In the genomic region with DNA sequence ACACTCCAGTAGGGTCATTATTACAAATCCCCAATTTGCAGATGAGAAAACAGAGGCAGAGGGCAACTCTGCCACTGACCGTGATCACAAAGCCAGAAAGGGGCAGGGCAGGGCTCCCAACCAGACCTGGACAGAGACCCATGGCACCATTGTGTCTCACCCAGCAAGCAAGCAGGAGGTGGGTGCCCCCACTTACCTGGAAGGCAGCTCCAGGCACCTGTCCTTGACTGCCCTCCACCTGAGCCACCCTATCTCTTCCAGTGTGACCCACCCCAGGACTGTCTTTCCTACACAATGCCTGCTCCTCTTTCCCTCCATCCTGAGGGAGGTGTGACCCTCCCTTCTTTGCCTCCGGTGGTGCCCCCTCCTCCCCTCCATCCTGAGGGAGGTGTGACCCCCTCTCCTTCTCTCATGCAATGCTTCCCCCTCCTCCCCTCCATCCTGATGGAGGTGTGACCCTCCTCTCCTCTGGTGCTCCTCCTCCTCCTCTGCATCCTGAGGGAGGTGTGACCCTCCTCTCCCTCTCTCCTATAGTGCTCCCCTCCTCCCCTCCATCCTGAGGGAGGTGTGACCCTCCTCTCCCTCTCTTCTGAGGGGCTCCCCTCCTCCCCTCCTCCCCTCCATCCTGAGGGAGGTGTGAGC, we compare ENCODE assay signal across 22 cellular contexts.
"Had no signal": no experiment of that assay in that cellular context is flagged by ENCODE, and none has a peak within 500 bp of the region (broad histone marks: within the 10 kb centered on the region; RNA-seq: fewer than 3 reads in every experiment).

No MANE protein-coding gene starts in this region.

- H3K27me3 ChIP-seq: dorsolateral prefrontal cortex, gastrocnemius medialis, left lung had no signal

- ATAC-seq: effector memory CD8-positive, alpha-beta T cell; esophagus mucosa; gastrocnemius medialis; heart right ventricle; left cardiac atrium; left lung; left ventricle myocardium superior; lower lobe of right lung; mucosa of descending colon had no signal

- H3K4me3 Mint-ChIP-seq: effector memory CD8-positive, alpha-beta T cell; endodermal cell; mesothelial cell of epicardium had no signal

- H3K36me3 Mint-ChIP-seq: mesothelial cell of epicardium had no signal

- H3K36me3 ChIP-seq: gastrocnemius medialis, heart right ventricle, left lung, lower lobe of right lung had no signal

- H3K9me3 Mint-ChIP-seq: endodermal cell had no signal

- H3K27ac Mint-ChIP-seq: effector memory CD8-positive, alpha-beta T cell; endodermal cell; mesothelial cell of epicardium had no signal

- H3K4me3 ChIP-seq: coronary artery, dorsolateral prefrontal cortex, gastrocnemius medialis, heart right ventricle, left lung, lower lobe of right lung, mucosa of descending colon had no signal

- H3K27ac ChIP-seq: coronary artery, dorsolateral prefrontal cortex, epithelial cell of prostate, gastrocnemius medialis, heart right ventricle, left lung, lower lobe of right lung had no signal

- H3K9me3 ChIP-seq: gastrocnemius medialis, heart right ventricle, left lung, lower lobe of right lung, mucosa of descending colon had no signal

- DNase-seq: dermis blood vessel endothelial cell; dorsolateral prefrontal cortex; effector CD8-positive, alpha-beta T cell; effector memory CD8-positive, alpha-beta T cell; endodermal cell; erythroblast; foreskin melanocyte; gastrocnemius medialis; glutamatergic neuron; head of caudate nucleus; heart right ventricle; hippocampal formation; left cardiac atrium; left lung; left ventricle myocardium superior; lower lobe of right lung; mesenchymal stem cell; mucosa of descending colon had no signal

- H3K4me1 Mint-ChIP-seq: endodermal cell had no signal

- H3K4me1 ChIP-seq: gastrocnemius medialis, heart right ventricle, left lung, lower lobe of right lung had no signal
